Comparison of ENCODE assay signal across 1 cellular context in the genomic region with DNA sequence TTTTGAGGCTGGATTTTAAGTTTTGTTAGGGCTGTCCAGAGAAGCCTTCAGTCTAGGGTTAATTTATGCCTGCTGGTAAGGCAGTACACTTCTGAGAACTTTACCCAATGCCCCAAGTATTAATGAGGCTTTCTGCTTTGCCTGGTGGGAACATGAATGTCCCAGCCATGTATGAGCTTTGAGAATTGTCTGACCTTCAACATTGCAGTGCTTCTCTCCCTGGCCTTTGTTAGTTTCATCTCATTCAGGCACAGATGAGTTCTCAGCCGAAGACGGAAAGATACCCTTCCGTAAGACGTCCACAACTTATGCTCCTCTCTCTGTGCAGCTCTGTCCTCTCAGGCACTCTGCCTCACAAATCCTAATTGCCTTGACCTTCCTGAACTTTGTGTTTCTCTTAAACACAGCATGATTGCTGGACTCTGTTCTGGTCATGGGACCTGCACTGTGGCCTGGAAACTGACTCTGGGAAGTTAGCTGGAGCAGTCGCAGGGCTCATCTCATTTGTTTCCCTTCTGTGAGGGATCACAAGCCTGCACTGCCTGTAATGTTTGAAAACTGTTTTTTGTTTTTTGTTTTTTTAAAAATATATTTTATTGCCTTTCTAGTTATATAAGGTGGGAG.
TF ChIP-seq lines count a peak whose summit lies in the region.

No MANE protein-coding gene starts in this region.

TF ChIP-seq in liver, 16 proteins besides CTCF, POLR2A, EP300 and RAD21 (continued from another document):
- TF ChIP-seq HNF4G (IDR thresholded peaks at IDR 0.05) = peak; percentile 66
- TF ChIP-seq, protein P1, sequence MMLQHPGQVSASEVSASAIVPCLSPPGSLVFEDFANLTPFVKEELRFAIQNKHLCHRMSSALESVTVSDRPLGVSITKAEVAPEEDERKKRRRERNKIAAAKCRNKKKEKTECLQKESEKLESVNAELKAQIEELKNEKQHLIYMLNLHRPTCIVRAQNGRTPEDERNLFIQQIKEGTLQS (IDR thresholded peaks at IDR 0.05) = peak; percentile 26
- TF ChIP-seq YY1 (IDR thresholded peaks at IDR 0.05) = peak; percentile 76
- TF ChIP-seq HNF4A (conservative IDR thresholded peaks at IDR 0.05) = peak; percentile 91 to 98
TF ChIP-seq in liver: peak in this region for 16.
